21 cellular contexts compared by ENCODE assay signal in the genomic region with DNA sequence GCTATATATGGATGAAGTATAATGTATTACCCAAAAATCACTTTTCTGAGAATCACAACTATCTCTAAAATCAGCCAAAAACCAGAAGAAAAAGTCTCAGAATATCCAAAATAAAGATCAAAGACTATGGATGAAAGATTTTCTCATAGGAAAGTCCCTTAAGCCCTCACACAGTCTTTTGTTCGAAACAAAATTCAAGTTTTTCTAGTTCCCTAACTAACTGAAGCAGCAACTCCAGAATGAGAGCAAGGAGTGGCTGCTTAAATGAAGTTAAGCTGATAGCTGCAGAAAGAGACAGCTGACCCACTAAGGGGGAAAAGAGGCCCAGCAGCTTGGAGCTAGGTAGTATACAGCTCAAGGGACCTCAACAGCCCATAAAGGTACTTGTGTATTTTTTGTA. TPM values are rescaled to one million over a fixed set of nuclear protein-coding genes. Genes with fewer than 3 reads are reported as not detected.
DNase-seq lines count a peak whose midpoint lies in the region; ATAC-seq, FAIRE-seq and TF ChIP-seq lines count a peak whose summit lies in the region.
"Had no signal": no experiment of that assay in that cellular context is flagged by ENCODE, and none has a peak within 500 bp of the region (broad histone marks: within the 10 kb centered on the region; RNA-seq: fewer than 3 reads in every experiment).

No MANE protein-coding gene starts in this region.

- CTCF ChIA-PET in GM12878 (lab: Yijun Ruan, JAX) (interaction anchor here (0.8 to 1.7 kb wide), 5 partner anchors 33 to 584 kb away, joined by 3 to 6 read pairs (median 4); no protein-coding TSS in a partner anchor), HEK293T (lab: Yijun Ruan, JAX) (no interaction called here)
- CTCF ChIA-PET in naive thymus-derived CD4-positive, alpha-beta T cell (lab: Charles Lee): no interaction called here

- intact Hi-C loops in GM12878 (cut with micrococcal nuclease; ENCODE audit: unreplicated experiment): no loop called here
- intact Hi-C loops in naive thymus-derived CD4-positive, alpha-beta T cell (cut with micrococcal nuclease): no loop called here

- RAD21 ChIA-PET in GM12878 (lab: Charles Lee; ENCODE audit: unreplicated experiment): interaction anchor here (0.6 to 1.4 kb wide), 3 partner anchors 39 to 46 kb away, joined by 3 read pairs; no protein-coding TSS in a partner anchor

- no peak overlapping the region for H2AFZ ChIP-seq in GM12878 (ENCODE audit: control insufficient read depth, low read depth, low read length)
- H2AFZ ChIP-seq: GM23248 had no signal

- SMC1A ChIA-PET in GM12878 (lab: Charles Lee; ENCODE audit: uncharacterized antibody, unreplicated experiment): interaction anchor here (0.8 to 1.6 kb wide), 4 partner anchors 14 to 43 kb away, joined by 3 to 5 read pairs (median 3); a partner anchor contains a TSS

- no TSS peak for BruUV-seq in GM12878 (replicated peaks; lab: Mats Ljungman, UMichigan)

- ATAC-seq in GM12878 (peak; percentile 50), HG03196 (IDR thresholded peaks at IDR 0.05; ENCODE audit: unreplicated experiment) (no peak)
- peak; percentile 32 for ATAC-seq in naive thymus-derived CD4-positive, alpha-beta T cell

- WGBS in GM12878 (ENCODE audit: insufficient coverage, insufficient replicate concordance, low lambda C conversion rate, missing lambda C conversion rate): 48% methylated on average over 1 of the region's 1 CpG

- TF ChIP-seq POLR2A in GM12878 (IDR thresholded peaks at IDR 0.05; ENCODE audit: low read depth, low read length): no peak

- peaks cover 79% of the 10 kb centered on the region for H3K79me2 ChIP-seq in GM12878 (ENCODE audit: control insufficient read depth, insufficient read depth, low read length)

- H3K9ac ChIP-seq in GM12878 (ENCODE audit: control insufficient read depth, insufficient read depth, low read length): 0 out of 2 replicates have a peak overlapping the region, but pooled peaks have one; percentile 17
- H3K9ac ChIP-seq: GM23248 had no signal

- no peaks in the 10 kb centered on the region for H3K27me3 ChIP-seq in GM12878 (replicated peaks in 1 of 2; ENCODE audit: control insufficient read depth in 2 of 2, insufficient read depth in 2 of 2, low read length in 1 of 2)
- no peaks in the 10 kb centered on the region for H3K27me3 ChIP-seq in naive thymus-derived CD4-positive, alpha-beta T cell (ENCODE audit: control insufficient read depth in 2 of 2, insufficient read depth in 2 of 2, low read length in 2 of 2)
- no peaks in the 10 kb centered on the region for H3K27me3 ChIP-seq in right atrium auricular region

- H3K36me3 ChIP-seq in GM12878 (ENCODE audit: control insufficient read depth in 2 of 2, insufficient read depth in 2 of 2, low read length in 1 of 2) (peaks cover 0 to 7% of the 10 kb centered on the region in 2 experiments; a peak in 2 of 4 replicates), right atrium auricular region (peaks cover 10% of the 10 kb centered on the region)
- H3K36me3 ChIP-seq in naive thymus-derived CD4-positive, alpha-beta T cell (ENCODE audit: control insufficient read depth in 2 of 3, insufficient read depth in 3 of 3, low read length in 3 of 3): no peaks in the 10 kb centered on the region
- H3K36me3 ChIP-seq: HAP-1 had no signal

- H3K4me3 ChIP-seq in GM12878 (no peak overlapping the region), right atrium auricular region (no peak overlapping the region)
- no peak overlapping the region for H3K4me3 ChIP-seq in naive thymus-derived CD4-positive, alpha-beta T cell (ENCODE audit: low read length)
- H3K4me3 ChIP-seq: GM23248, HAP-1 had no signal

- H3K27ac Mint-ChIP-seq in activated naive CD8-positive, alpha-beta T cell: peak overlapping the region; percentile 69
- H3K27ac Mint-ChIP-seq in activated naive CD8-positive, alpha-beta T cell treated with anti-CD3 and anti-CD28 coated beads for 36 hours: no peak overlapping the region
- peak overlapping the region in 2 of 9 donors; percentile 21 to 62 for H3K27ac Mint-ChIP-seq in naive thymus-derived CD4-positive, alpha-beta T cell

- POLR2A ChIA-PET in GM12878 (lab: Charles Lee) (interaction anchor here (0.9 to 1.1 kb wide), 2 partner anchors 43 to 135 kb away, joined by 3 read pairs; a partner anchor contains a TSS), HEK293T (lab: Yijun Ruan, JAX) (interaction anchor here (1.2 to 1.5 kb wide), 2 partner anchors 9 to 28 kb away, joined by 3 to 10 read pairs; a partner anchor contains a TSS)
- POLR2A ChIA-PET in naive thymus-derived CD4-positive, alpha-beta T cell (lab: Charles Lee): interaction anchor here (1.3 kb wide), 1 partner anchor 8 kb away, joined by 3 read pairs; no protein-coding TSS in a partner anchor

- peaks cover 13% of the 10 kb centered on the region for H3K4me1 ChIP-seq in GM12878 (ENCODE audit: control insufficient read depth, insufficient read depth, low read length)
- H3K4me1 ChIP-seq in naive thymus-derived CD4-positive, alpha-beta T cell (ENCODE audit: control insufficient read depth in 2 of 2, insufficient read depth in 2 of 2, low read length in 2 of 2): peaks cover 0 to 4% of the 10 kb centered on the region in 2 donors
- H3K4me1 ChIP-seq in right atrium auricular region: peaks cover 0 to 6% of the 10 kb centered on the region in 2 donors

- peak overlapping the region; percentile 71 for H3K27ac ChIP-seq in GM12878 (ENCODE audit: control insufficient read depth, insufficient read depth)
- H3K27ac ChIP-seq in naive thymus-derived CD4-positive, alpha-beta T cell (ENCODE audit: low read depth, low read length): no peak overlapping the region
- no peak overlapping the region for H3K27ac ChIP-seq in right atrium auricular region
- H3K27ac ChIP-seq: GM23248 had no signal

- TF ChIP-seq EP300 in GM12878 (IDR thresholded peaks at IDR 0.05; ENCODE audit: borderline replicate concordance in 1 of 2, control insufficient read depth in 1 of 2, low read depth in 2 of 2, low read length in 2 of 2): no peak

- peaks cover 5% of the 10 kb centered on the region for H3K36me3 Mint-ChIP-seq in activated naive CD8-positive, alpha-beta T cell
- H3K36me3 Mint-ChIP-seq in activated naive CD8-positive, alpha-beta T cell treated with anti-CD3 and anti-CD28 coated beads for 36 hours: peaks cover 12% of the 10 kb centered on the region
- peaks cover 3 to 13% (median 6%) of the 10 kb centered on the region in 5 donors for H3K36me3 Mint-ChIP-seq in naive thymus-derived CD4-positive, alpha-beta T cell

- no peak overlapping the region for H3K4me3 Mint-ChIP-seq in activated naive CD8-positive, alpha-beta T cell
- no peak overlapping the region for H3K4me3 Mint-ChIP-seq in activated naive CD8-positive, alpha-beta T cell treated with anti-CD3 and anti-CD28 coated beads for 36 hours
- H3K4me3 Mint-ChIP-seq in naive thymus-derived CD4-positive, alpha-beta T cell: peak overlapping the region in 1 of 10 donors; percentile 3

- no peaks in the 10 kb centered on the region for H3K27me3 Mint-ChIP-seq in activated naive CD8-positive, alpha-beta T cell
- H3K27me3 Mint-ChIP-seq in activated naive CD8-positive, alpha-beta T cell treated with anti-CD3 and anti-CD28 coated beads for 36 hours: no peaks in the 10 kb centered on the region
- H3K27me3 Mint-ChIP-seq in naive thymus-derived CD4-positive, alpha-beta T cell: no peaks in the 10 kb centered on the region

- H4K20me1 ChIP-seq in GM12878 (ENCODE audit: control insufficient read depth, insufficient read depth): no peaks in the 10 kb centered on the region

- H3K4me2 ChIP-seq in GM12878 (ENCODE audit: control insufficient read depth, insufficient read depth): peak overlapping the region; percentile 72

- no peaks in the 10 kb centered on the region for H3K9me3 Mint-ChIP-seq in activated naive CD8-positive, alpha-beta T cell (ENCODE audit: low read depth)
- H3K9me3 Mint-ChIP-seq in activated naive CD8-positive, alpha-beta T cell treated with anti-CD3 and anti-CD28 coated beads for 36 hours: no peaks in the 10 kb centered on the region
- no peaks in the 10 kb centered on the region for H3K9me3 Mint-ChIP-seq in naive thymus-derived CD4-positive, alpha-beta T cell

- peaks cover 66% of the 10 kb centered on the region for H3K4me1 Mint-ChIP-seq in activated naive CD8-positive, alpha-beta T cell (ENCODE audit: low read depth)
- H3K4me1 Mint-ChIP-seq in activated naive CD8-positive, alpha-beta T cell treated with anti-CD3 and anti-CD28 coated beads for 36 hours: peaks cover 44% of the 10 kb centered on the region
- H3K4me1 Mint-ChIP-seq in naive thymus-derived CD4-positive, alpha-beta T cell: peaks cover 27 to 78% (median 64%) of the 10 kb centered on the region in 7 donors

- TF ChIP-seq RAD21 in GM12878 (IDR thresholded peaks at IDR 0.05; ENCODE audit: insufficient read depth, low read depth, low read length): no peak

- no peak for DNase-seq in activated naive CD8-positive, alpha-beta T cell treated with anti-CD3 and anti-CD28 coated beads for 36 hours
- DNase-seq in GM12878 (ENCODE audit: low read depth, low spot score) (no peak), DMS79 treated with DMSO at 0.1 percent for 48 hours (lab: John Stamatoyannopoulos, UW) (no peak), right atrium auricular region (ENCODE audit: low spot score) (no peak), HEK293T (ENCODE audit: extremely low spot score) (no peak)
- no peak for DNase-seq in naive thymus-derived CD4-positive, alpha-beta T cell
- DNase-seq: 8988T, Caco-2, GDM1, GM23248, NCI-H1105 treated with DMSO at 0.1 percent for 48 hours, NCI-H187, NCI-H2107, NCI-H2227 treated with DMSO at 0.1 percent for 48 hours, NCI-H510A treated with DMSO at 0.1 percent for 48 hours, NCI-H774, RPMI8226, SHP77 treated with DMSO at 0.1 percent for 48 hours had no signal

- no peak for TF ChIP-seq CTCF in GM12878 (IDR thresholded peaks at IDR 0.05 in 2 of 3, conservative IDR thresholded peaks at IDR 0.05 in 1 of 3; ENCODE audit: control insufficient read depth in 2 of 3, extremely low read depth in 1 of 3, insufficient read depth in 1 of 3, low read depth in 3 of 3, low read length in 3 of 3)
- no peak for TF ChIP-seq CTCF in right atrium auricular region (IDR thresholded peaks at IDR 0.05)

- H3K9me3 ChIP-seq in GM12878 (replicated peaks; ENCODE audit: control insufficient read depth, insufficient read depth, low read length) (no peaks in the 10 kb centered on the region; the same call in 2 of the 3 replicates), right atrium auricular region (peaks cover 0 to 3% of the 10 kb centered on the region in 2 donors)
- no peaks in the 10 kb centered on the region for H3K9me3 ChIP-seq in naive thymus-derived CD4-positive, alpha-beta T cell (ENCODE audit: control insufficient read depth in 2 of 3, low read length in 3 of 3)
- H3K9me3 ChIP-seq: Caco-2, HAP-1 had no signal

- no peak for FAIRE-seq in GM12878 (lab: Jason Lieb, UNC)

- in situ Hi-C loops in GM12878 (cut with MboI): no loop called here

RNA-seq across cellular contexts. Expression of a gene that starts 8.4 kb away (rescaled TPM):
- 1 to 10 TPM; 7.0 to 7.6 TPM for total RNA-seq in activated naive CD8-positive, alpha-beta T cell treated with anti-CD3 and anti-CD28 coated beads for 36 hours
- 35.8 and 37.5 TPM in 2 replicates for total RNA-seq in GM12878 (2013; cell fraction: nucleolus; rRNA removed)
- total RNA-seq in GM12878 (2014; rRNA removed) (12.8 and 15.6 TPM in 2 replicates), GM12878 (2014; rRNA removed; fragmentation: Illumina TruSeq; extraction: Trizol) (11.4 and 12.2 TPM in 2 replicates), GM12878 (2021) (12.7 and 13.3 TPM in 2 replicates), right atrium auricular region (1 to 10 TPM; 4.9 to 9.9 TPM)
- polyA plus RNA-seq in GM12878 (2011; ENCODE audit: low read depth): 9.4 TPM
- polyA plus RNA-seq in GM12878 (2011; rRNA removed) (29.2 and 32.5 TPM in 2 replicates), GM12878 (2014; fragmentation: Illumina TruSeq; extraction: Trizol) (14.3 and 14.5 TPM in 2 replicates), GM12878 (2014; fragmentation: Nextera tagmentation; extraction: Ambion mirVana) (1 to 10 TPM; 1.4 to 2.5 TPM), GM12878 (2014; rRNA removed) (13.0 and 13.2 TPM in 2 replicates), GM12878 (2016; fragmentation: Nextera tagmentation; extraction: Ambion mirVana) (1 to 10 TPM; 4.5 to 4.6 TPM)
- 23.3 and 26.5 TPM in 2 replicates for polyA plus RNA-seq in GM12878 (2011; cell fraction: cytosol; rRNA removed)
- polyA plus RNA-seq in GM12878 (2011; cell fraction: nucleus; rRNA removed): 31.1 and 48.9 TPM in 2 replicates
- polyA plus RNA-seq in GM12878 (2012): 11.2 and 14.0 TPM in 2 replicates
- polyA minus RNA-seq in GM12878 (2011; rRNA and poly(A)+ RNA removed): 30.5 and 31.2 TPM in 2 replicates
- 8.2 and 9.6 TPM in 2 replicates for polyA minus RNA-seq in GM12878 (2011; cell fraction: cytosol; rRNA and poly(A)+ RNA removed)
- 13.8 and 19.0 TPM in 2 replicates for polyA minus RNA-seq in GM12878 (2011; cell fraction: nucleus; rRNA and poly(A)+ RNA removed)
- total RNA-seq in naive thymus-derived CD4-positive, alpha-beta T cell: 10 to 100 TPM in 4 of 5 experiments, 1 to 10 TPM in 1; 8.5 to 16.8 (median 14.8) TPM
- 1 to 10 TPM in 1 of 2 donors, under 1 TPM in 1; 0.60 to 1.4 TPM for polyA plus RNA-seq in naive thymus-derived CD4-positive, alpha-beta T cell

RNA-seq across cellular contexts. Expression of a gene that starts 28.9 kb away (rescaled TPM):
- total RNA-seq in activated naive CD8-positive, alpha-beta T cell treated with anti-CD3 and anti-CD28 coated beads for 36 hours: 10 to 100 TPM; 78.7 to 79.8 TPM
- total RNA-seq in GM12878 (2013; cell fraction: nucleolus; rRNA removed): 30.1 and 31.2 TPM in 2 replicates
- total RNA-seq in GM12878 (2014; rRNA removed) (52.1 and 57.9 TPM in 2 replicates), GM12878 (2014; rRNA removed; fragmentation: Illumina TruSeq; extraction: Trizol) (66.7 and 71.3 TPM in 2 replicates), GM12878 (2021) (47.7 and 48.7 TPM in 2 replicates), right atrium auricular region (10 to 100 TPM in 1 of 2 donors, 1 to 10 TPM in 1; 9.6 to 13.3 TPM)
- polyA plus RNA-seq in GM12878 (2011; ENCODE audit: low read depth): 30.2 TPM
- polyA plus RNA-seq in GM12878 (2011; rRNA removed) (59.7 and 61.1 TPM in 2 replicates), GM12878 (2014; fragmentation: Illumina TruSeq; extraction: Trizol) (65.0 and 66.6 TPM in 2 replicates), GM12878 (2014; fragmentation: Nextera tagmentation; extraction: Ambion mirVana) (10 to 100 TPM; 13.7 to 27.6 TPM), GM12878 (2014; rRNA removed) (55.7 and 57.2 TPM in 2 replicates), GM12878 (2016; fragmentation: Nextera tagmentation; extraction: Ambion mirVana) (10 to 100 TPM; 31.4 to 33.3 TPM)
- 47.2 and 51.1 TPM in 2 replicates for polyA plus RNA-seq in GM12878 (2011; cell fraction: cytosol; rRNA removed)
- polyA plus RNA-seq in GM12878 (2011; cell fraction: nucleus; rRNA removed): 20.2 and 27.6 TPM in 2 replicates
- 32.5 and 42.2 TPM in 2 replicates for polyA plus RNA-seq in GM12878 (2012)
- 53.8 and 63.4 TPM in 2 replicates for polyA minus RNA-seq in GM12878 (2011; rRNA and poly(A)+ RNA removed)
- polyA minus RNA-seq in GM12878 (2011; cell fraction: cytosol; rRNA and poly(A)+ RNA removed): 15.1 and 19.5 TPM in 2 replicates
- polyA minus RNA-seq in GM12878 (2011; cell fraction: nucleus; rRNA and poly(A)+ RNA removed): 13.3 and 21.4 TPM in 2 replicates
- total RNA-seq in naive thymus-derived CD4-positive, alpha-beta T cell: 10 to 100 TPM; 24.7 to 40.0 (median 31.0) TPM
- 10 to 100 TPM; 20.7 to 22.7 TPM for polyA plus RNA-seq in naive thymus-derived CD4-positive, alpha-beta T cell

RNA-seq across cellular contexts. Expression of a gene that starts 34.3 kb away (rescaled TPM):
- 10 to 100 TPM; 79.5 to 82.0 TPM for total RNA-seq in activated naive CD8-positive, alpha-beta T cell treated with anti-CD3 and anti-CD28 coated beads for 36 hours
- total RNA-seq in GM12878 (2013; cell fraction: nucleolus; rRNA removed): 108 and 136 TPM in 2 replicates
- total RNA-seq in GM12878 (2014; rRNA removed): 179 and 190 TPM in 2 replicates
- total RNA-seq in GM12878 (2014; rRNA removed; fragmentation: Illumina TruSeq; extraction: Trizol): 104 and 111 TPM in 2 replicates
- total RNA-seq in GM12878 (2021): 120 and 127 TPM in 2 replicates
- 70.6 TPM for polyA plus RNA-seq in GM12878 (2011; ENCODE audit: low read depth)
- polyA plus RNA-seq in GM12878 (2011; rRNA removed): 68.5 and 132 TPM in 2 replicates
- 195 and 247 TPM in 2 replicates for polyA plus RNA-seq in GM12878 (2011; cell fraction: cytosol; rRNA removed)
- polyA plus RNA-seq in GM12878 (2011; cell fraction: nucleus; rRNA removed): 168 and 195 TPM in 2 replicates
- polyA plus RNA-seq in GM12878 (2012): 91.5 and 110 TPM in 2 replicates
- polyA plus RNA-seq in GM12878 (2014; fragmentation: Illumina TruSeq; extraction: Trizol): 65.4 and 96.1 TPM in 2 replicates
- polyA plus RNA-seq in GM12878 (2014; fragmentation: Nextera tagmentation; extraction: Ambion mirVana): 10 to 100 TPM; 52.4 to 78.6 TPM
- 194 and 209 TPM in 2 replicates for polyA plus RNA-seq in GM12878 (2014; rRNA removed)
- 100 to 1,000 TPM; 153 to 154 TPM for polyA plus RNA-seq in GM12878 (2016; fragmentation: Nextera tagmentation; extraction: Ambion mirVana)
- polyA minus RNA-seq in GM12878 (2011; rRNA and poly(A)+ RNA removed): 81.4 and 134 TPM in 2 replicates
- polyA minus RNA-seq in GM12878 (2011; cell fraction: cytosol; rRNA and poly(A)+ RNA removed): 31.9 and 41.0 TPM in 2 replicates
- polyA minus RNA-seq in GM12878 (2011; cell fraction: nucleus; rRNA and poly(A)+ RNA removed): 33.0 and 70.1 TPM in 2 replicates
- total RNA-seq in naive thymus-derived CD4-positive, alpha-beta T cell: 10 to 100 TPM; 33.2 to 58.6 (median 53.1) TPM
- polyA plus RNA-seq in naive thymus-derived CD4-positive, alpha-beta T cell: 10 to 100 TPM; 78.1 to 94.7 TPM
- 100 to 1,000 TPM; 129 to 137 TPM for total RNA-seq in right atrium auricular region
